In the genomic region with DNA sequence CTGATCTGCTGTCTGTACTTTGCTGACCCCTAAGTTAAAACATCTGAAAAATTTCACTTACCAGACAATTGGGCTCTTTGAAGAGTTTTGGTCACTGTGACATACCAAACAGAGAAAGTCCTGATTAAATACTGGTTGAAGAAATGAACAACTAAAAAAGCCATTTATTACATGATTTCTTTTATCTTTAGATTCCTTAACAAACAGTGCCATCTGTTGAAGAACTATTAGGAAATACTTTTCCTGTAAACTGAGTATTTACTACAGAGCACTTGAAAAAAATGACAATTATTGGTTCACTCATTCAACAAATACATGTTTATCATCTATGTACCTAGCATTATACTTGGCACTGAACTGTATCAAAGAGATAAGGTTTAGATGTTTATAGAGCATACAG, we compare ENCODE assay signal across 1 cellular context.
TF ChIP-seq lines count a peak whose summit lies in the region.

No MANE protein-coding gene starts in this region.

TF ChIP-seq in K562, 482 proteins besides CTCF, POLR2A, EP300 and RAD21 (continued from another document):
- TF ChIP-seq, protein P1, sequence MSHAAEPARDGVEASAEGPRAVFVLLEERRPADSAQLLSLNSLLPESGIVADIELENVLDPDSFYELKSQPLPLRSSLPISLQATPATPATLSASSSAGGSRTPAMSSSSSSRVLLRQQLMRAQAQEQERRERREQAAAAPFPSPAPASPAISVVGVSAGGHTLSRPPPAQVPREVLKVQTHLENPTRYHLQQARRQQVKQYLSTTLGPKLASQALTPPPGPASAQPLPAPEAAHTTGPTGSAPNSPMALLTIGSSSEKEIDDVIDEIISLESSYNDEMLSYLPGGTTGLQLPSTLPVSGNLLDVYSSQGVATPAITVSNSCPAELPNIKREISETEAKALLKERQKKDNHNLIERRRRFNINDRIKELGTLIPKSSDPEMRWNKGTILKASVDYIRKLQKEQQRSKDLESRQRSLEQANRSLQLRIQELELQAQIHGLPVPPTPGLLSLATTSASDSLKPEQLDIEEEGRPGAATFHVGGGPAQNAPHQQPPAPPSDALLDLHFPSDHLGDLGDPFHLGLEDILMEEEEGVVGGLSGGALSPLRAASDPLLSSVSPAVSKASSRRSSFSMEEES (CRISPR knock-in tag; IDR thresholded peaks at IDR 0.05), result no peak
- no peak for TF ChIP-seq ZFP30 (CRISPR knock-in tag; IDR thresholded peaks at IDR 0.05; ENCODE audit: borderline replicate concordance)
- no peak for TF ChIP-seq ETV6 (IDR thresholded peaks at IDR 0.05; ENCODE audit: borderline replicate concordance in 1 of 2, low read depth in 2 of 2, low read length in 1 of 2)
- TF ChIP-seq ETV6 (CRISPR knock-in tag; IDR thresholded peaks at IDR 0.05; ENCODE audit: borderline replicate concordance), result no peak
- TF ChIP-seq ZNF695 (CRISPR knock-in tag; IDR thresholded peaks at IDR 0.05), result no peak
- TF ChIP-seq MEF2A (IDR thresholded peaks at IDR 0.05; ENCODE audit: control insufficient read depth, low read depth, low read length), result no peak
- TF ChIP-seq ZNF146 (CRISPR knock-in tag; IDR thresholded peaks at IDR 0.05; ENCODE audit: unreplicated experiment), result no peak
- TF ChIP-seq ZNF124 (CRISPR knock-in tag; IDR thresholded peaks at IDR 0.05), result no peak
- no peak for TF ChIP-seq CCAR2 (IDR thresholded peaks at IDR 0.05; ENCODE audit: low read depth, low read length)
- no peak for TF ChIP-seq GTF2E2 (tag; IDR thresholded peaks at IDR 0.05)
- TF ChIP-seq HDAC2 (IDR thresholded peaks at IDR 0.05), result no peak
